Comparison of ENCODE assay signal across 12 cellular contexts in the genomic region with DNA sequence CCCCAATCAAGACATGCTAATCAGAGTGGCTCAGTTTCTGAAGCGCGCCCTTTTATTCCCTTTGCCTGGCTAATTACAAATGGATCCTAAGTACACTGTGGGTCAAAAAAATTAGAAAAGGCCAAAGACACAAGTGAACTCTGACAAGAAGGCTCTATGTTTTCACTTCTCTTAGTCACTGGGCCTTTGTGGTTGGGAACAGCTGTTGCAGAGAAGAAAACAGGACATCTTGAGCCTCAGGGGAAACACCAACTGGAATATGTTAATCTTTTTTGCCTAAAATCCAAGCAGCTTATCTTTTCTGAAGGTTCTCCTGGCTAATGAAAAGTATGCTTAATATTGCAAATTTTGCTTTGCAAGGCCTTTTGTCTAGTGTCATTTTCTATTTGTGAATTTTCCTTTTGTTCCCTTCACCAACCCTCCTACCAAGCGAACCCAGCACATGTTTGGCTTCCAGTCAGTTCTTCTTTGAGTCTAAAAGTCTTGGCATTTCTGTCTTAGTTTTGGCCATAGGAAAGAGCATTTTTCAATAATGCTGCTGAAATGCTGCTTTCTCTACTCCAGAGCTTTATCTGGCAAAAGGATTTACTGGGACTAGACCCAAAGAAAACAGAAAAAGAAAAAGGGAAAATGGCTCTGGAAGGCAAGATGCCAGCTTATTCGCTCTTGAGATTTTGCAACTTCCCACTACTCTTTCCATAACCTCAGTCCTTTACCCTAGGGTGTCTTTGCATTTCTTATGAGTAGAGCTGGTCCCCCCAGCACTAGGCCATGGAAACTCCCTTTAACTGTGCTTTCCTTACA.
DNase-seq lines count a peak whose midpoint lies in the region; ATAC-seq and TF ChIP-seq lines count a peak whose summit lies in the region.
"Had no signal": no experiment of that assay in that cellular context is flagged by ENCODE, and none has a peak within 500 bp of the region (broad histone marks: within the 10 kb centered on the region; RNA-seq: fewer than 3 reads in every experiment).

No MANE protein-coding gene starts in this region.

- H3K9ac ChIP-seq in OCI-LY3 (ENCODE audit: low read length): no peak overlapping the region

- H3K4me1 ChIP-seq in OCI-LY3 (ENCODE audit: low read length): peaks cover 33% of the 10 kb centered on the region

- H3K27me3 ChIP-seq in OCI-LY3 (ENCODE audit: low read depth, low read length) (no peaks in the 10 kb centered on the region), dorsolateral prefrontal cortex (no peaks in the 10 kb centered on the region)

- no peak overlapping the region for H3K4me3 ChIP-seq in OCI-LY3 (ENCODE audit: low read length)
- no peak overlapping the region for H3K4me3 ChIP-seq in dorsolateral prefrontal cortex

- intact Hi-C loops in dorsolateral prefrontal cortex (cut with DNase I): no loop called here

- no peak overlapping the region for H2AFZ ChIP-seq in OCI-LY3 (ENCODE audit: low read depth, low read length)

- H4K20me1 ChIP-seq in OCI-LY3 (ENCODE audit: insufficient read depth, low read length): no peaks in the 10 kb centered on the region

- DNase-seq in dorsolateral prefrontal cortex: no peak
- peak; percentile 68 for DNase-seq in medulla oblongata (ENCODE audit: extremely low spot score)
- peak in 7 of 49 donors; percentile 15 to 48 (median 23) for DNase-seq in substantia nigra (lab: John Stamatoyannopoulos, UW)
- DNase-seq in NCI-H1694 treated with DMSO at 0.1 percent for 48 hours (lab: John Stamatoyannopoulos, UW): no peak
- DNase-seq: activated T-cell treated with anti-CD3 and anti-CD28 coated beads, Interleukin-2, amount 50 U/mL, for 48 hours; DMS153; naive B cell; NCI-H2081 treated with DMSO at 0.1 percent for 48 hours; stimulated activated naive CD8-positive, alpha-beta T cell treated with anti-CD3 and anti-CD28 coated beads, Interleukin-15, amount 100 ng/mL, for 72 hours had no signal

- no peak for TF ChIP-seq CTCF in OCI-LY3 (IDR thresholded peaks at IDR 0.05; ENCODE audit: low read depth, low read length)
- no peak for TF ChIP-seq CTCF in dorsolateral prefrontal cortex (IDR thresholded peaks at IDR 0.05 in 54 of 56, conservative IDR thresholded peaks at IDR 0.05 in 2 of 56; ENCODE audit: low read depth in 1 of 56, partially characterized antibody in 56 of 56)

- H3K27ac ChIP-seq in OCI-LY3 (ENCODE audit: low read length) (peak overlapping the region; percentile 37), dorsolateral prefrontal cortex (peak overlapping the region in 49 of 59 donors; percentile 2 to 87 (median 59)), substantia nigra (ENCODE audit: low read depth, low read length, poor library complexity, severe bottlenecking) (peak overlapping the region; percentile 14)

- ATAC-seq in HG03280 (IDR thresholded peaks at IDR 0.05; ENCODE audit: unreplicated experiment) (no peak), HG02884 (IDR thresholded peaks at IDR 0.05; ENCODE audit: unreplicated experiment) (no peak)
- ATAC-seq: stimulated activated naive CD8-positive, alpha-beta T cell treated with anti-CD3 and anti-CD28 coated beads, Interleukin-15, amount 100 ng/mL, for 72 hours had no signal

- H3K79me2 ChIP-seq in OCI-LY3 (ENCODE audit: low read length): no peaks in the 10 kb centered on the region

- peaks cover 4% of the 10 kb centered on the region for H3K9me3 ChIP-seq in OCI-LY3 (ENCODE audit: insufficient read depth, low read length)

- H3K4me2 ChIP-seq in OCI-LY3 (ENCODE audit: low read length): peak overlapping the region; percentile 56

- peaks cover 3% of the 10 kb centered on the region for H3K36me3 ChIP-seq in OCI-LY3 (replicated peaks; ENCODE audit: low read depth, low read length)
